ENCODE assay signal across 9 cellular contexts in the genomic region with DNA sequence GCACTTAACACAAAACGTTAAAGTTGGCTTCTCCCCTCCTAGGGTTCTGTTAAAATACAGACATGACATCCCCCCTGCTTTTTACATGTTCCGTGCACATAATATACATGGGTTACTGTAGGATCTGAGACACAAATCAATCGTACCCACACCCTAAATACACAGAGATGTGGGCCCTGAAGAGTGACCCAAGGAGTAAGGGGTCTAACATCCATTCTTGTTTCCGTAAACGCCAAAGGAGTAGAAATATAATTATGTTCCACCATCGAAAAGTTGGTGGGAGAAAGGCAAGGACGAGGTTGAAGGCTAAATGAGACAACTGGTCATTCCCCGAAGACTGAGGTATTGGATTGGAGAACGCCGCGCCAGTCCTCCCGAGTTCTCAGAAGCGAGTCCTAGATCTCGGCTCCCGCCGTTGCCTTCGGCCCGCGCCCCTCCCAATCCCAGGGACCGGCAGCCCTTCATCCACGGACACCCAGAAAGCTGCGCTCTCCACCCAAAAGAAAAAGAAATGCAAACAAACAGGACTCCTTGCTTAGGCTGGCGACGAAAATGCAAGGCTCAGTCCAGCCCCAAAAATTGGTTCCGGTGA. TPM values are rescaled to one million over a fixed set of nuclear protein-coding genes. Genes with fewer than 3 reads are reported as not detected.
DNase-seq lines count a peak whose midpoint lies in the region; ATAC-seq and TF ChIP-seq lines count a peak whose summit lies in the region.
"Had no signal": no experiment of that assay in that cellular context is flagged by ENCODE, and none has a peak within 500 bp of the region (broad histone marks: within the 10 kb centered on the region; RNA-seq: fewer than 3 reads in every experiment).

No MANE protein-coding gene starts in this region.

- H3K9me3 ChIP-seq in iPS-18a (ENCODE audit: control insufficient read depth, low read depth, low read length) (no peaks in the 10 kb centered on the region), subcutaneous abdominal adipose tissue (ENCODE audit: control insufficient read depth in 5 of 5, low read length in 5 of 5) (no peaks in the 10 kb centered on the region)

- POLR2A ChIA-PET in activated naive CD8-positive, alpha-beta T cell treated with anti-CD3 and anti-CD28 coated beads, Interleukin-2, amount 10 ng/mL, durations not matched to agents 7 days and 5 days (lab: Charles Lee), result no interaction called here

- peaks cover 23% of the 10 kb centered on the region for H3K9me3 Mint-ChIP-seq in activated naive CD8-positive, alpha-beta T cell treated with anti-CD3 and anti-CD28 coated beads, Interleukin-2, amount 10 ng/mL, durations not matched to agents 7 days and 5 days

- H3K9ac ChIP-seq in iPS-18a (ENCODE audit: low read length) (no peak overlapping the region), subcutaneous abdominal adipose tissue (ENCODE audit: low read length in 5 of 5) (peak overlapping the region; percentile 72 to 96 (median 84))

- H3K27me3 Mint-ChIP-seq in activated naive CD8-positive, alpha-beta T cell treated with anti-CD3 and anti-CD28 coated beads, Interleukin-2, amount 10 ng/mL, durations not matched to agents 7 days and 5 days, result peaks cover 93% of the 10 kb centered on the region

- peaks cover 15% of the 10 kb centered on the region for H3K4me1 Mint-ChIP-seq in activated naive CD8-positive, alpha-beta T cell treated with anti-CD3 and anti-CD28 coated beads, Interleukin-2, amount 10 ng/mL, durations not matched to agents 7 days and 5 days

- H3K36me3 ChIP-seq in iPS-18a (ENCODE audit: control insufficient read depth, low read depth, low read length), result no peaks in the 10 kb centered on the region
- no peaks in the 10 kb centered on the region for H3K36me3 ChIP-seq in subcutaneous abdominal adipose tissue (ENCODE audit: control insufficient read depth in 5 of 5, insufficient read depth in 5 of 5, low read length in 5 of 5)

- DNase-seq in DMS53 (lab: John Stamatoyannopoulos, UW) (peak; percentile 41), DMS53 treated with DMSO at 0.1 percent for 48 hours (lab: John Stamatoyannopoulos, UW; ENCODE audit: unreplicated experiment) (no peak), foreskin keratinocyte (no peak), amniotic stem cell (lab: John Stamatoyannopoulos, UW) (no peak)
- no peak for DNase-seq in activated naive CD8-positive, alpha-beta T cell treated with anti-CD3 and anti-CD28 coated beads, Interleukin-2, amount 10 ng/mL, durations not matched to agents 7 days and 5 days
- DNase-seq in stimulated activated naive CD4-positive, alpha-beta T cell treated with Interleukin-2 at 50 U/mL for 16 hours (lab: John Stamatoyannopoulos, UW), result no peak

- peaks cover 100% of the 10 kb centered on the region for H3K27me3 ChIP-seq in iPS-18a (ENCODE audit: control insufficient read depth, insufficient read depth, low read length)
- peaks cover 0 to 41% (median 23%) of the 10 kb centered on the region in 5 donors for H3K27me3 ChIP-seq in subcutaneous abdominal adipose tissue (ENCODE audit: control insufficient read depth in 5 of 5, insufficient read depth in 4 of 5, low read length in 5 of 5)
- peaks cover 100% of the 10 kb centered on the region for H3K27me3 ChIP-seq in foreskin keratinocyte

- no peak for TF ChIP-seq CTCF in foreskin keratinocyte (conservative IDR thresholded peaks at IDR 0.05)

- peak overlapping the region; percentile 70 for H3K27ac Mint-ChIP-seq in activated naive CD8-positive, alpha-beta T cell treated with anti-CD3 and anti-CD28 coated beads, Interleukin-2, amount 10 ng/mL, durations not matched to agents 7 days and 5 days

- peaks cover 50% of the 10 kb centered on the region for H3K4me1 ChIP-seq in iPS-18a (ENCODE audit: control insufficient read depth, low read depth, low read length)
- H3K4me1 ChIP-seq in subcutaneous abdominal adipose tissue (ENCODE audit: control insufficient read depth in 5 of 5, insufficient read depth in 5 of 5, low read length in 5 of 5), result peaks cover 4 to 64% (median 55%) of the 10 kb centered on the region in 5 donors
- no peaks in the 10 kb centered on the region for H3K4me1 ChIP-seq in foreskin keratinocyte

- H3K4me3 Mint-ChIP-seq in activated naive CD8-positive, alpha-beta T cell treated with anti-CD3 and anti-CD28 coated beads, Interleukin-2, amount 10 ng/mL, durations not matched to agents 7 days and 5 days, result peak overlapping the region; percentile 63

- ATAC-seq in activated naive CD8-positive, alpha-beta T cell treated with anti-CD3 and anti-CD28 coated beads, Interleukin-2, amount 10 ng/mL, durations not matched to agents 7 days and 5 days (ENCODE audit: low read depth), result no peak
- ATAC-seq in foreskin keratinocyte, result no peak

- H3K27ac ChIP-seq in iPS-18a (ENCODE audit: low read length), result no peak overlapping the region
- peak overlapping the region; percentile 93 for H3K27ac ChIP-seq in subcutaneous abdominal adipose tissue (ENCODE audit: low read depth, low read length)
- no peak overlapping the region for H3K27ac ChIP-seq in foreskin keratinocyte
- H3K27ac ChIP-seq: 22Rv1 had no signal

- H3K4me3 ChIP-seq in iPS-18a (ENCODE audit: low read length), result peak overlapping the region; percentile 52
- H3K4me3 ChIP-seq in subcutaneous abdominal adipose tissue (ENCODE audit: low read depth in 1 of 5, low read length in 5 of 5), result peak overlapping the region; percentile 77 to 92 (median 88)

- peaks cover 2% of the 10 kb centered on the region for H3K36me3 Mint-ChIP-seq in activated naive CD8-positive, alpha-beta T cell treated with anti-CD3 and anti-CD28 coated beads, Interleukin-2, amount 10 ng/mL, durations not matched to agents 7 days and 5 days

RNA-seq across cellular contexts. Expression of gene TBX15, which starts 1.2 kb away (rescaled TPM):
- not detected for total RNA-seq in activated naive CD8-positive, alpha-beta T cell treated with anti-CD3 and anti-CD28 coated beads, Interleukin-2, amount 10 ng/mL, durations not matched to agents 7 days and 5 days
- total RNA-seq in foreskin keratinocyte, result not detected in 2 replicates
- not detected in 2 replicates for polyA plus RNA-seq in foreskin keratinocyte
